ENCODE assay signal across 11 cellular contexts in genomic region chr6:151060096-151060741, GRCh38.
DNase-seq lines count a peak whose midpoint lies in the region; ATAC-seq and TF ChIP-seq lines count a peak whose summit lies in the region.
"Had no signal": no experiment of that assay in that cellular context is flagged by ENCODE, and none has a peak within 500 bp of the region (broad histone marks: within the 10 kb centered on the region; RNA-seq: fewer than 3 reads in every experiment).

No MANE protein-coding gene starts in this region.

- H4K20me1 ChIP-seq in PC-3 (ENCODE audit: low read length): no peaks in the 10 kb centered on the region

- no peak for TF ChIP-seq POLR2A in esophagus muscularis mucosa (IDR thresholded peaks at IDR 0.05; ENCODE audit: low read depth)

- H3K9me3 ChIP-seq in PC-3 (ENCODE audit: low read length) (no peaks in the 10 kb centered on the region), esophagus muscularis mucosa (no peaks in the 10 kb centered on the region)

- WGBS in esophagus muscularis mucosa: 88% methylated on average over 8 of the region's 8 CpGs

- peaks cover 8% of the 10 kb centered on the region for H3K36me3 Mint-ChIP-seq in nephron progenitor cell (ENCODE audit: low read depth)

- no peak overlapping the region for H2AFZ ChIP-seq in PC-3 (ENCODE audit: low read length)

- CTCF ChIA-PET in PC-3 (lab: Charles Lee): no interaction called here

- POLR2A ChIA-PET in PC-3 (lab: Charles Lee; ENCODE audit: unreplicated experiment): interaction anchor here (0.6 kb wide), 1 partner anchor 265 kb away, joined by 3 read pairs; no protein-coding TSS in a partner anchor

- H3K4me2 ChIP-seq in PC-3 (ENCODE audit: low read length): peak overlapping the region; percentile 66

- no peaks in the 10 kb centered on the region for H3K27me3 ChIP-seq in PC-3 (ENCODE audit: low read length)
- H3K27me3 ChIP-seq in esophagus muscularis mucosa: no peaks in the 10 kb centered on the region

- H3K4me1 Mint-ChIP-seq in nephron progenitor cell: peaks cover 79% of the 10 kb centered on the region

- peak overlapping the region; percentile 97 for H3K27ac Mint-ChIP-seq in nephron progenitor cell

- intact Hi-C loops in PC-3 (cut with micrococcal nuclease) (loop anchor here (1.0 to 2.0 kb wide), 4 partner anchors 8 to 265 kb away; no protein-coding TSS in a partner anchor), esophagus muscularis mucosa (cut with DNase I) (no loop called here)

- no peak for TF ChIP-seq EP300 in esophagus muscularis mucosa (IDR thresholded peaks at IDR 0.05)

- H3K4me3 ChIP-seq in PC-3 (ENCODE audit: low read length) (no peak overlapping the region), esophagus muscularis mucosa (no peak overlapping the region)

- peak overlapping the region; percentile 96 for H3K9ac ChIP-seq in PC-3 (ENCODE audit: low read length)

- H3K36me3 ChIP-seq in PC-3 (ENCODE audit: low read depth, low read length): no peaks in the 10 kb centered on the region
- H3K36me3 ChIP-seq in esophagus muscularis mucosa: no peaks in the 10 kb centered on the region

- H3F3A ChIP-seq in PC-3 (ENCODE audit: low read length, unreplicated experiment): peaks cover 9% of the 10 kb centered on the region

- peaks cover 11% of the 10 kb centered on the region; the same call in 1 of the 2 replicates for H3K79me2 ChIP-seq in PC-3 (ENCODE audit: low read length)

- TF ChIP-seq CTCF in PC-3 (conservative IDR thresholded peaks at IDR 0.05; ENCODE audit: low read depth, low read length) (no peak), esophagus muscularis mucosa (IDR thresholded peaks at IDR 0.05) (no peak), nephron progenitor cell (IDR thresholded peaks at IDR 0.05) (no peak)

- no peaks in the 10 kb centered on the region for H3K9me3 Mint-ChIP-seq in nephron progenitor cell

- peak; percentile 31 for DNase-seq in COLO829 (ENCODE audit: low spot score)
- peak; percentile 97 for DNase-seq in PC-3
- peak; percentile 84 for DNase-seq in esophagus muscularis mucosa (ENCODE audit: extremely low spot score)
- no peak for DNase-seq in nephron progenitor cell
- DNase-seq in T-helper 9 cell: no peak
- DNase-seq in NCI-H146 treated with DMSO at 0.1 percent for 48 hours (lab: John Stamatoyannopoulos, UW; ENCODE audit: unreplicated experiment): no peak
- DNase-seq in SHP77 (lab: John Stamatoyannopoulos, UW): no peak
- DNase-seq: NCI-H2171 treated with DMSO at 0.1 percent for 48 hours; stimulated activated CD4-positive, alpha-beta T cell treated with anti-CD3 and anti-CD28 coated beads, Interleukin-1b, Interleukin-23, amount 100 ng/mL, for 48 hours had no signal

- no TSS peak for BruUV-seq in PC-3 (replicated peaks; lab: Mats Ljungman, UMichigan)

- H3K9me2 ChIP-seq in PC-3 (replicated peaks; ENCODE audit: low read length): no peaks in the 10 kb centered on the region

- H3K4me1 ChIP-seq in PC-3 (ENCODE audit: insufficient read depth, low read length) (peaks cover 50% of the 10 kb centered on the region), esophagus muscularis mucosa (peaks cover 5 to 24% (median 13%) of the 10 kb centered on the region in 4 donors)

- peak overlapping the region; percentile 56 for H3K4me3 Mint-ChIP-seq in nephron progenitor cell

- ATAC-seq in PC-3 (peak; percentile 86), HG03457 (IDR thresholded peaks at IDR 0.05; ENCODE audit: unreplicated experiment) (no peak)
- ATAC-seq: activated CD4-positive, CD25-positive, alpha-beta regulatory T cell treated with anti-CD3 and anti-CD28 coated beads, Interleukin-2, amount 50 U/mL, for 24 hours had no signal

- H3K27me3 Mint-ChIP-seq in nephron progenitor cell (ENCODE audit: low read depth, poor library complexity): no peaks in the 10 kb centered on the region

- peak overlapping the region; percentile 100 for H3K27ac ChIP-seq in PC-3 (ENCODE audit: low read length)
- no peak overlapping the region for H3K27ac ChIP-seq in esophagus muscularis mucosa (replicated peaks in 1 of 4)

Comparison
In these comparisons a context has a peak if more than half of its experiments do, and no peak if none do; other contexts are left out.
1. DNase-seq: peak in COLO829 (single experiment), PC-3 (single experiment) and esophagus muscularis mucosa (single experiment); none in nephron progenitor cell (single experiment), T-helper 9 cell (single experiment), NCI-H146 treated with DMSO at 0.1 percent for 48 hours (single experiment) and SHP77 (0 of 2).